ENCODE assay signal across 8 cellular contexts in the genomic region with DNA sequence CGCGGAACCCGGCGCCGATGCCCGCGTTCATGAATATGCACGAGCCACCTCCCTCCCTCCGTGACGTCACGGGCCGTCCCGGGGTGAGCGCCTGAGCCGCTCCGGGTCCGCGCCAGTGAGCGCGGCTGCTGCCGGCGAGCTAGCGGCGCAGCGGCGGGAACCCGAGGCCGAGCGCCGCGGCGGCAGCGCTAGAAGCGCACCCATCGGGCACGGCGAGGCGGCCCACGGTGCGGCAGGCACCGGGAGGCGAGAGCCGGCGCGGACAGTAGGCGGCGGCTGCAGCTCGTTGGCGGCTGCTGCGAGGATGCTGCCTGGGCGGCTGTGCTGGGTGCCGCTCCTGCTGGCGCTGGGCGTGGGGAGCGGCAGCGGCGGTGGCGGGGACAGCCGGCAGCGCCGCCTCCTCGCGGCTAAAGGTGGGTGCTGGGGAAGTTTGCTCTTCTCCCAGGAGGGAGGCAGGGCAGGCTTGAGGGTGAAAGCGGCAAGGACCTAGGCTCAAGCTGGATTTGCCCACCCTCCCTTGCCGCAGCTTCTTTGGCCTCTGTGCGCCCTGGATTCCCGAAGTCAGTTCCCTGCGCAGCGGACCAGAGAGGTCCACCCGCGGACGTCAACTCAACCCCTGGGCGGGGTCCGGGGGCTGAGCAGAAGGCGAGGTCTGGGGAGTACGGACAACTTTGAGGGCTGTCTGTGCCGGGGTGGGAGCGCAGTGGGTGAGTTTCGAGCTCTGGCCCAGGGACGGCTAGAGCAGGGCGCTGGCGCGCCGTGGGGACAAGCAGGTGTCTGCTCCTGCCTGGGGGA. TPM values are rescaled to one million over a fixed set of nuclear protein-coding genes. Genes with fewer than 3 reads are reported as not detected.
DNase-seq lines count a peak whose midpoint lies in the region; ATAC-seq and TF ChIP-seq lines count a peak whose summit lies in the region.

Gene CLSTN2, plus strand, starts transcription at position 115 of the 795 bp plus-strand sequence.

- DNase-seq in Caki2 (ENCODE audit: low read depth) (peak; percentile 84), NCI-H146 treated with DMSO at 0.1 percent for 48 hours (lab: John Stamatoyannopoulos, UW; ENCODE audit: unreplicated experiment) (peak; percentile 75), left cardiac atrium (peak; percentile 87), pons (ENCODE audit: low spot score) (peak; percentile 74), PC-9 (no peak)
- peak; percentile 50 for DNase-seq in activated naive CD8-positive, alpha-beta T cell treated with anti-CD3 and anti-CD28 coated beads for 36 hours
- DNase-seq in CD4-positive, alpha-beta memory T cell, result no peak

- no peaks in the 10 kb centered on the region for H4K20me1 ChIP-seq in PC-9 (ENCODE audit: insufficient read depth)

- H3K27ac Mint-ChIP-seq in activated naive CD8-positive, alpha-beta T cell treated with anti-CD3 and anti-CD28 coated beads for 36 hours, result no peak within 1 kb of the TSS
- no peak within 1 kb of the TSS for H3K27ac Mint-ChIP-seq in CD4-positive, alpha-beta memory T cell

- CTCF ChIA-PET in CD4-positive, alpha-beta memory T cell (lab: Charles Lee; ENCODE audit: partially characterized antibody), result no interaction called here
- CTCF ChIA-PET in PC-9 (lab: Charles Lee), result no interaction called here

- H3K27me3 Mint-ChIP-seq in activated naive CD8-positive, alpha-beta T cell treated with anti-CD3 and anti-CD28 coated beads for 36 hours, result peaks cover 66% of the 10 kb centered on the region
- H3K27me3 Mint-ChIP-seq in CD4-positive, alpha-beta memory T cell, result peaks cover 32 to 34% of the 10 kb centered on the region in 2 donors

- intact Hi-C loops in left cardiac atrium (cut with DNase I) (loop anchor here (5.0 to 10.0 kb wide), 6 partner anchors 220 to 802 kb away; no protein-coding TSS in a partner anchor), PC-9 (cut with micrococcal nuclease; ENCODE audit: unreplicated experiment) (loop anchor here (5.0 kb wide), 2 partner anchors 508 to 617 kb away; no protein-coding TSS in a partner anchor)
- intact Hi-C loops in CD4-positive, alpha-beta memory T cell (cut with micrococcal nuclease), result no loop called here

- H3K27me3 ChIP-seq in CD4-positive, alpha-beta memory T cell (ENCODE audit: insufficient read depth, low read length), result peaks cover 6% of the 10 kb centered on the region
- H3K27me3 ChIP-seq in PC-9 (ENCODE audit: insufficient read depth, low read depth), result no peaks in the 10 kb centered on the region

- no peaks in the 10 kb centered on the region for H3K36me3 Mint-ChIP-seq in activated naive CD8-positive, alpha-beta T cell treated with anti-CD3 and anti-CD28 coated beads for 36 hours
- no peaks in the 10 kb centered on the region for H3K36me3 Mint-ChIP-seq in CD4-positive, alpha-beta memory T cell

- peak; percentile 63 for ATAC-seq in GM19463 (IDR thresholded peaks at IDR 0.05; ENCODE audit: unreplicated experiment)
- ATAC-seq in left cardiac atrium, result peak; percentile 89 to 91

- H3K79me2 ChIP-seq in PC-9 (ENCODE audit: low read depth), result no peaks in the 10 kb centered on the region

- H3K4me2 ChIP-seq in PC-9, result no peak within 1 kb of the TSS

- no peak within 1 kb of the TSS for H2AFZ ChIP-seq in PC-9

- no peak within 1 kb of the TSS for H3K4me3 Mint-ChIP-seq in activated naive CD8-positive, alpha-beta T cell treated with anti-CD3 and anti-CD28 coated beads for 36 hours
- peak within 1 kb of the TSS in 4 of 8 donors; percentile 24 to 46 (median 36) for H3K4me3 Mint-ChIP-seq in CD4-positive, alpha-beta memory T cell

- peaks cover 6% of the 10 kb centered on the region for H3K4me1 Mint-ChIP-seq in activated naive CD8-positive, alpha-beta T cell treated with anti-CD3 and anti-CD28 coated beads for 36 hours
- H3K4me1 Mint-ChIP-seq in CD4-positive, alpha-beta memory T cell, result peaks cover 0 to 7% (median under 1%) of the 10 kb centered on the region in 4 donors

- no peaks in the 10 kb centered on the region for H3F3A ChIP-seq in PC-9 (ENCODE audit: insufficient read depth, low read depth)

- H3K9me2 ChIP-seq in PC-9 (ENCODE audit: insufficient read depth), result no peaks in the 10 kb centered on the region

- H3K36me3 ChIP-seq in CD4-positive, alpha-beta memory T cell (ENCODE audit: insufficient read depth, low read length), result no peaks in the 10 kb centered on the region
- no peaks in the 10 kb centered on the region for H3K36me3 ChIP-seq in PC-9 (ENCODE audit: low read depth)

- TF ChIP-seq CTCF in PC-9 (conservative IDR thresholded peaks at IDR 0.05), result no peak

- H3K9me3 ChIP-seq in CD4-positive, alpha-beta memory T cell (ENCODE audit: control insufficient read depth in 1 of 2, low read length in 2 of 2), result no peaks in the 10 kb centered on the region
- no peaks in the 10 kb centered on the region for H3K9me3 ChIP-seq in PC-9 (ENCODE audit: insufficient read depth, low read depth)

- in situ Hi-C loops in Caki2 (cut with HindIII; ENCODE audit: low pct_unique_long_range_greater_than_20kb, low sequenced_read_pairs), result loop anchor here (10.0 kb wide), 1 partner anchor 350 kb away; no protein-coding TSS in a partner anchor

- H3K9me3 Mint-ChIP-seq in activated naive CD8-positive, alpha-beta T cell treated with anti-CD3 and anti-CD28 coated beads for 36 hours, result no peaks in the 10 kb centered on the region
- H3K9me3 Mint-ChIP-seq in CD4-positive, alpha-beta memory T cell, result peaks cover 0 to 10% (median 3%) of the 10 kb centered on the region in 8 donors

- H3K27ac ChIP-seq in CD4-positive, alpha-beta memory T cell (ENCODE audit: low read depth, low read length), result no peak within 1 kb of the TSS
- H3K27ac ChIP-seq in PC-9, result no peak within 1 kb of the TSS

- POLR2A ChIA-PET in CD4-positive, alpha-beta memory T cell (lab: Charles Lee; ENCODE audit: partially characterized antibody), result no interaction called here
- POLR2A ChIA-PET in PC-9 (lab: Charles Lee; ENCODE audit: unreplicated experiment), result no interaction called here

- H3K4me3 ChIP-seq in CD4-positive, alpha-beta memory T cell (ENCODE audit: low read length in 2 of 2), result no peak within 1 kb of the TSS
- no peak within 1 kb of the TSS for H3K4me3 ChIP-seq in PC-9

- no peaks in the 10 kb centered on the region for H3K4me1 ChIP-seq in CD4-positive, alpha-beta memory T cell (ENCODE audit: insufficient read depth, low read length)
- no peaks in the 10 kb centered on the region for H3K4me1 ChIP-seq in PC-9 (replicated peaks; ENCODE audit: insufficient read depth)

- BruUV-seq in PC-9 (replicated peaks; lab: Mats Ljungman, UMichigan), result no TSS peak

RNA-seq across cellular contexts. Expression of gene CLSTN2, which starts in this region (rescaled TPM):
- 29.7 and 37.8 TPM in 2 replicates for total RNA-seq in Caki2 (2014; rRNA removed; shearing (Covaris generic); ENCODE audit: low replicate concordance)
- under 1 TPM in 1 of 2 experiments, not detected in 1; 0.08 TPM for total RNA-seq in activated naive CD8-positive, alpha-beta T cell treated with anti-CD3 and anti-CD28 coated beads for 36 hours
- 10 to 100 TPM; 22.9 to 26.6 TPM for total RNA-seq in left cardiac atrium
- total RNA-seq in CD4-positive, alpha-beta memory T cell, result not detected
- polyA plus RNA-seq in CD4-positive, alpha-beta memory T cell, result not detected
- total RNA-seq in PC-9 (2021), result not detected in 2 replicates

Comparison
In these comparisons a context has a peak if more than half of its experiments do, and no peak if none do; other contexts are left out.
1. RNA of gene CLSTN2 (total RNA-seq): 29.7 to 37.8 TPM in Caki2 and 22.9 to 26.6 TPM in left cardiac atrium; not detected in PC-9, 0.08 TPM in activated naive CD8-positive, alpha-beta T cell treated with anti-CD3 and anti-CD28 coated beads for 36 hours and not detected in CD4-positive, alpha-beta memory T cell; every median in the first group is over 10 times any median in the second.
2. Peak in DNase-seq in activated naive CD8-positive, alpha-beta T cell treated with anti-CD3 and anti-CD28 coated beads for 36 hours; RNA of the gene not detected or under 1 TPM.
3. DNase-seq: peak in Caki2 (single experiment), NCI-H146 treated with DMSO at 0.1 percent for 48 hours (single experiment), left cardiac atrium (single experiment) and pons (single experiment); none in CD4-positive, alpha-beta memory T cell (0 of 5) and PC-9 (0 of 2).